Comparison of ENCODE assay signal across 25 cellular contexts in genomic region chr12:32519047-32519446, GRCh38.
"Had no signal": no experiment of that assay in that cellular context is flagged by ENCODE, and none has a peak within 500 bp of the region (broad histone marks: within the 10 kb centered on the region; RNA-seq: fewer than 3 reads in every experiment).

No MANE protein-coding gene starts in this region.

- H3K4me1 ChIP-seq: prostate gland, uterus had no signal

- DNase-seq: naive thymus-derived CD8-positive, alpha-beta T cell; nephron progenitor cell; nucleus accumbens; pancreas; retina; right lobe of liver; sigmoid colon; small intestine; stimulated activated CD4-positive, alpha-beta T cell treated with anti-CD3 and anti-CD28 coated beads, Interleukin-15, amount 100 ng/mL, for 24 hours; stimulated activated CD4-positive, alpha-beta T cell treated with anti-CD3 and anti-CD28 coated beads, Interleukin-2, amount 100 ng/mL, for 24 hours; stimulated activated CD4-positive, alpha-beta T cell treated with anti-CD3 and anti-CD28 coated beads, Interleukin-2, amount 100 ng/mL, for 48 hours; stimulated activated CD4-positive, alpha-beta T cell treated with anti-CD3 and anti-CD28 coated beads, Interleukin-4, amount 100 ng/mL, for 24 hours; stimulated activated naive B cell treated with anti-CD40 and anti-IgM and Interleukin-4, amounts not matched to agents 10 μg/mL and 1 μg/mL and 100 μg/mL, for 72 hours; stimulated activated naive CD4-positive, alpha-beta T cell treated with Interleukin-2 at 50 U/mL for 16 hours; stomach; upper lobe of left lung; uterus had no signal

- H3K9me3 ChIP-seq: neutrophil, pancreas, prostate gland, right atrium auricular region, right lobe of liver, sigmoid colon, stomach, thoracic aorta, thyroid gland, tibial nerve, upper lobe of left lung, uterus had no signal

- H3K4me3 ChIP-seq: pancreas, prostate gland, right atrium auricular region, right lobe of liver, sigmoid colon, stomach, thoracic aorta, thyroid gland, tibial nerve, upper lobe of left lung, uterus had no signal

- H3K36me3 ChIP-seq: neutrophil, pancreas, prostate gland, right atrium auricular region, right lobe of liver, sigmoid colon, stomach, thoracic aorta, thyroid gland, tibial nerve, upper lobe of left lung, uterus had no signal

- H3K27me3 ChIP-seq: neutrophil, pancreas, right atrium auricular region, right lobe of liver, sigmoid colon, stomach, thyroid gland, tibial nerve, upper lobe of left lung, uterus had no signal

- ATAC-seq: naive thymus-derived CD8-positive, alpha-beta T cell; natural killer cell treated with Interleukin-12 subunit alpha and Interleukin-12 subunit beta and Interleukin-15 and Interleukin-18, amount 100 ng/mL, for 72 hours; pancreas; right lobe of liver; stimulated activated effector memory CD8-positive, alpha-beta T cell treated with anti-CD3 and anti-CD28 coated beads, Interleukin-12 subunit alpha, Interleukin-12 subunit beta, amount 100 ng/mL, for 72 hours; stimulated activated naive B cell treated with anti-CD40 and anti-IgM and Interleukin-4, amounts not matched to agents 10 μg/mL and 1 μg/mL and 100 μg/mL, for 72 hours had no signal

- H3K27ac ChIP-seq: pancreas, prostate gland, right atrium auricular region, right lobe of liver, sigmoid colon, thoracic aorta, thyroid gland, tibial nerve, upper lobe of left lung, uterus had no signal
